12 cellular contexts compared by ENCODE assay signal in genomic region chr5:176386491-176386890, GRCh38. TPM values are rescaled to one million over a fixed set of nuclear protein-coding genes. Genes with fewer than 3 reads are reported as not detected.
DNase-seq lines count a peak whose midpoint lies in the region; TF ChIP-seq lines count a peak whose summit lies in the region.
"Had no signal": no experiment of that assay in that cellular context is flagged by ENCODE, and none has a peak within 500 bp of the region (broad histone marks: within the 10 kb centered on the region; RNA-seq: fewer than 3 reads in every experiment).

No MANE protein-coding gene starts in this region.

- peaks cover 23% of the 10 kb centered on the region for H3K4me1 Mint-ChIP-seq in T-helper 2 cell treated with Interferon-gamma antibody and Interleukin-4, amounts not matched to agents 5 μg/mL and 100 μg/mL, for 36 hours (ENCODE audit: low read depth)
- H3K4me1 Mint-ChIP-seq in chondrocyte (ENCODE audit: low read depth): peaks cover 23% of the 10 kb centered on the region
- peaks cover 27% of the 10 kb centered on the region for H3K4me1 Mint-ChIP-seq in osteocyte (ENCODE audit: unreplicated experiment)

- TF ChIP-seq CTCF in NB4 (IDR thresholded peaks at IDR 0.05; ENCODE audit: low read depth, low read length) (no peak), chondrocyte (IDR thresholded peaks at IDR 0.05) (no peak), osteocyte (IDR thresholded peaks at IDR 0.05) (no peak), foreskin fibroblast (IDR thresholded peaks at IDR 0.05; ENCODE audit: low read depth, low read length) (no peak)

- H3K27me3 Mint-ChIP-seq in T-helper 2 cell treated with Interferon-gamma antibody and Interleukin-4, amounts not matched to agents 5 μg/mL and 100 μg/mL, for 36 hours (ENCODE audit: low read depth): no peaks in the 10 kb centered on the region
- H3K27me3 Mint-ChIP-seq in chondrocyte (ENCODE audit: low read depth): no peaks in the 10 kb centered on the region
- H3K27me3 Mint-ChIP-seq in osteocyte (ENCODE audit: unreplicated experiment): no peaks in the 10 kb centered on the region

- TF ChIP-seq POLR2A in NB4 (IDR thresholded peaks at IDR 0.05; ENCODE audit: extremely low read depth, insufficient read length): no peak

- peaks cover 56% of the 10 kb centered on the region for H3K36me3 Mint-ChIP-seq in T-helper 2 cell treated with Interferon-gamma antibody and Interleukin-4, amounts not matched to agents 5 μg/mL and 100 μg/mL, for 36 hours (ENCODE audit: low read depth)
- peaks cover 6% of the 10 kb centered on the region for H3K36me3 Mint-ChIP-seq in chondrocyte (ENCODE audit: low read depth)
- H3K36me3 Mint-ChIP-seq in osteocyte (ENCODE audit: unreplicated experiment): peaks cover 13% of the 10 kb centered on the region

- peak overlapping the region; percentile 92 for H3K4me3 Mint-ChIP-seq in T-helper 2 cell treated with Interferon-gamma antibody and Interleukin-4, amounts not matched to agents 5 μg/mL and 100 μg/mL, for 36 hours
- H3K4me3 Mint-ChIP-seq in chondrocyte (ENCODE audit: unreplicated experiment) (peak overlapping the region; percentile 35), osteocyte (ENCODE audit: unreplicated experiment) (peak overlapping the region; percentile 50)

- H3K4me3 ChIP-seq in NB4 (ENCODE audit: low read depth, low read length) (peak overlapping the region; percentile 95), foreskin fibroblast (ENCODE audit: low read depth in 1 of 2, low read length in 2 of 2) (no peak overlapping the region)
- H3K4me3 ChIP-seq: adrenal gland had no signal

- no peaks in the 10 kb centered on the region for H3K9me3 Mint-ChIP-seq in T-helper 2 cell treated with Interferon-gamma antibody and Interleukin-4, amounts not matched to agents 5 μg/mL and 100 μg/mL, for 36 hours
- H3K9me3 Mint-ChIP-seq in chondrocyte (ENCODE audit: low read depth): no peaks in the 10 kb centered on the region
- no peaks in the 10 kb centered on the region for H3K9me3 Mint-ChIP-seq in osteocyte (ENCODE audit: unreplicated experiment)

- no peak overlapping the region for H3K27ac Mint-ChIP-seq in T-helper 2 cell treated with Interferon-gamma antibody and Interleukin-4, amounts not matched to agents 5 μg/mL and 100 μg/mL, for 36 hours
- no peak overlapping the region for H3K27ac Mint-ChIP-seq in chondrocyte (ENCODE audit: unreplicated experiment)
- H3K27ac Mint-ChIP-seq in osteocyte (ENCODE audit: unreplicated experiment): no peak overlapping the region

- DNase-seq in T-helper 2 cell treated with Interferon-gamma antibody and Interleukin-4, amounts not matched to agents 5 μg/mL and 100 μg/mL, for 36 hours (ENCODE audit: low spot score): no peak
- DNase-seq in T-helper 2 cell (no peak), NB4 (ENCODE audit: low read depth) (no peak), chondrocyte (ENCODE audit: low spot score) (no peak), osteocyte (ENCODE audit: extremely low spot score, unreplicated experiment) (no peak), NCI-H510A treated with DMSO at 0.1 percent for 48 hours (lab: John Stamatoyannopoulos, UW) (no peak), NCI-H1417 (lab: John Stamatoyannopoulos, UW) (no peak), foreskin fibroblast (no peak)
- DNase-seq: adrenal gland; effector CD4-positive, alpha-beta T cell; NCI-H1436; stimulated activated CD4-positive, alpha-beta T cell treated with anti-CD3 and anti-CD28 coated beads, Interleukin-2, amount 100 ng/mL, for 24 hours had no signal

RNA-seq across cellular contexts. Expression of gene NOP16, which starts 1.9 kb away (rescaled TPM):
- total RNA-seq in chondrocyte: 16.8 to 22.8 TPM (median 19.9 TPM) in 3 replicates
- 15.5 and 19.8 TPM in 2 replicates for total RNA-seq in osteocyte

RNA-seq across cellular contexts. Expression of gene HIGD2A, which starts 2.1 kb away (rescaled TPM):
- total RNA-seq in chondrocyte: 70.3 to 83.5 TPM (median 74.6 TPM) in 3 replicates
- total RNA-seq in osteocyte: 79.3 and 83.8 TPM in 2 replicates

RNA-seq across cellular contexts. Expression of gene ARL10, which starts 21.2 kb away (rescaled TPM):
- 24.5 to 37.8 TPM (median 33.7 TPM) in 3 replicates for total RNA-seq in chondrocyte
- 25.9 and 32.8 TPM in 2 replicates for total RNA-seq in osteocyte

RNA-seq across cellular contexts. Expression of gene KIAA1191, which starts 24.9 kb away (rescaled TPM):
- total RNA-seq in chondrocyte: 89.5 to 103 TPM (median 91.5 TPM) in 3 replicates
- total RNA-seq in osteocyte: 83.3 and 89.7 TPM in 2 replicates

RNA-seq across cellular contexts. Expression of gene CLTB, which starts 29.8 kb away (rescaled TPM):
- total RNA-seq in chondrocyte: 63.8 to 85.6 TPM (median 65.3 TPM) in 3 replicates
- 89.0 and 95.1 TPM in 2 replicates for total RNA-seq in osteocyte

Comparison
In these comparisons a context has a peak if more than half of its experiments do, and no peak if none do; other contexts are left out.
1. H3K4me3 Mint-ChIP-seq: peak in every context shown above with its lines; median percentile 92 in T-helper 2 cell treated with Interferon-gamma antibody and Interleukin-4, amounts not matched to agents 5 μg/mL and 100 μg/mL, for 36 hours; 50 in osteocyte; 35 in chondrocyte.